In genomic region chr19:10061717-10062310, GRCh38 we compare ENCODE assay signal across 23 cellular contexts. TPM values are rescaled to one million over a fixed set of nuclear protein-coding genes. Genes with fewer than 3 reads are reported as not detected.
DNase-seq lines count a peak whose midpoint lies in the region; TF ChIP-seq lines count a peak whose summit lies in the region.
"Had no signal": no experiment of that assay in that cellular context is flagged by ENCODE, and none has a peak within 500 bp of the region (broad histone marks: within the 10 kb centered on the region; RNA-seq: fewer than 3 reads in every experiment).

No MANE protein-coding gene starts in this region.

- no peak overlapping the region for H2BK15ac ChIP-seq in neuronal stem cell (ENCODE audit: low read length)

- H3K23ac ChIP-seq in neuronal stem cell (ENCODE audit: low read depth, low read length, poor library complexity), result no peak overlapping the region

- no peak overlapping the region for H3K9ac ChIP-seq in neuronal stem cell (ENCODE audit: low read depth, low read length, poor library complexity)
- H3K9ac ChIP-seq: KMS-11 had no signal

- no peak overlapping the region for H2BK120ac ChIP-seq in neuronal stem cell (ENCODE audit: low read depth, low read length)

- H4K8ac ChIP-seq in neuronal stem cell (ENCODE audit: low read depth, low read length), result no peak overlapping the region

- intact Hi-C loops in breast epithelium (cut with DNase I; ENCODE audit: low total_unique reads) (no loop called here), transverse colon (cut with DNase I; ENCODE audit: low total_unique reads) (no loop called here)

- H3K4me2 ChIP-seq in neuronal stem cell (ENCODE audit: insufficient read depth, low read length, poor library complexity, severe bottlenecking), result no peak overlapping the region
- H3K4me2 ChIP-seq: KMS-11 had no signal

- no peak overlapping the region for H2AFZ ChIP-seq in neuronal stem cell (ENCODE audit: low read length)

- no peak overlapping the region for H4K91ac ChIP-seq in neuronal stem cell (ENCODE audit: low read depth, low read length, poor library complexity)

- in situ Hi-C loops in T47D (cut with HindIII; ENCODE audit: low pct_unique_long_range_greater_than_20kb, low sequenced_read_pairs) (no loop called here), transverse colon (cut with MboI; ENCODE audit: low pct_ligation_motif_present in 1 of 4, low pct_unique_long_range_greater_than_20kb in 1 of 4, low sequenced_read_pairs in 3 of 4) (no loop called here)

- H3K9me3 ChIP-seq in breast epithelium (no peaks in the 10 kb centered on the region), neuronal stem cell (replicated peaks in 1 of 2; ENCODE audit: control insufficient read depth in 2 of 2, insufficient read depth in 1 of 2, low read depth in 1 of 2, low read length in 2 of 2) (no peaks in the 10 kb centered on the region), transverse colon (no peaks in the 10 kb centered on the region)
- H3K9me3 ChIP-seq: stomach, uterus had no signal

- WGBS in neuronal stem cell (ENCODE audit: extremely low coverage in 2 of 2, insufficient read length in 2 of 2, insufficient replicate concordance in 1 of 2), 2 donors, result no CpG with 5 or more reads among the region's 21 CpGs
- 36 to 75% methylated on average over 2 to 19 of the region's 21 CpGs for WGBS in transverse colon (ENCODE audit: low coverage in 1 of 2), 2 donors

- TF ChIP-seq CTCF in breast epithelium (IDR thresholded peaks at IDR 0.05) (no peak), transverse colon (IDR thresholded peaks at IDR 0.05) (no peak)

- no peak overlapping the region for H3K4ac ChIP-seq in neuronal stem cell (ENCODE audit: low read length)

- H3K14ac ChIP-seq in neuronal stem cell (ENCODE audit: low read length), result no peak overlapping the region

- DNase-seq in T47D (ENCODE audit: low read depth in 1 of 2, low spot score in 1 of 2) (peak; percentile 9 to 60), breast epithelium (ENCODE audit: low spot score in 2 of 2) (no peak), dermis blood vessel endothelial cell (peak; percentile 13), neuronal stem cell (ENCODE audit: low spot score) (no peak), kidney glomerular epithelial cell (lab: John Stamatoyannopoulos, UW) (no peak), activated gamma-delta T cell treated with Interleukin-2 at 50 U/mL for 16 hours (no peak), transverse colon (no peak)
- DNase-seq: caudate nucleus; DMS79 treated with DMSO at 0.1 percent for 48 hours; effector CD8-positive, alpha-beta T cell; hypothalamus; left cardiac atrium; NCI-H1105; NCI-H748 treated with DMSO at 0.1 percent for 48 hours; occipital lobe; stimulated activated CD4-positive, alpha-beta T cell treated with anti-CD3 and anti-CD28 coated beads, Interleukin-1b, Interleukin-23, amount 100 ng/mL, for 48 hours; stomach; SW 1271; uterus had no signal

- H2BK5ac ChIP-seq in neuronal stem cell (ENCODE audit: low read length), result peak overlapping the region; percentile 75

- H3K4me1 ChIP-seq in breast epithelium, result no peaks in the 10 kb centered on the region
- no peaks in the 10 kb centered on the region for H3K4me1 ChIP-seq in neuronal stem cell (ENCODE audit: control insufficient read depth in 2 of 2, insufficient read depth in 1 of 2, low read depth in 1 of 2, low read length in 2 of 2)
- no peaks in the 10 kb centered on the region for H3K4me1 ChIP-seq in transverse colon
- H3K4me1 ChIP-seq: stomach, uterus had no signal

- no peak overlapping the region for H3K18ac ChIP-seq in neuronal stem cell (ENCODE audit: low read length)

- no peak overlapping the region for H2AK5ac ChIP-seq in neuronal stem cell (ENCODE audit: low read depth, low read length)

- no peak overlapping the region for H2BK12ac ChIP-seq in neuronal stem cell (ENCODE audit: low read length)

- no peak for TF ChIP-seq POLR2A in breast epithelium (IDR thresholded peaks at IDR 0.05)
- no peak for TF ChIP-seq POLR2A in transverse colon (IDR thresholded peaks at IDR 0.05)

- H3K4me3 ChIP-seq in breast epithelium (no peak overlapping the region), neuronal stem cell (ENCODE audit: low read length in 2 of 2) (no peak overlapping the region), transverse colon (no peak overlapping the region)
- H3K4me3 ChIP-seq: stomach, uterus had no signal

- no peaks in the 10 kb centered on the region for H3K79me1 ChIP-seq in neuronal stem cell (ENCODE audit: low read depth, low read length)

- H3K27ac ChIP-seq in breast epithelium (no peak overlapping the region), neuronal stem cell (replicated peaks; ENCODE audit: low read length) (no peak overlapping the region), transverse colon (no peak overlapping the region)
- H3K27ac ChIP-seq: KMS-11, stomach, uterus, VCaP had no signal

- H3K36me3 ChIP-seq in breast epithelium (no peaks in the 10 kb centered on the region), neuronal stem cell (replicated peaks in 1 of 2; ENCODE audit: control insufficient read depth in 2 of 2, insufficient read depth in 2 of 2, low read length in 2 of 2) (no peaks in the 10 kb centered on the region), transverse colon (no peaks in the 10 kb centered on the region)
- H3K36me3 ChIP-seq: stomach, uterus had no signal

- peaks cover 0 to 19% of the 10 kb centered on the region in 2 donors for H3K27me3 ChIP-seq in breast epithelium
- no peaks in the 10 kb centered on the region for H3K27me3 ChIP-seq in neuronal stem cell (ENCODE audit: control insufficient read depth in 3 of 3, insufficient read depth in 3 of 3, low read depth in 1 of 3, low read length in 3 of 3)
- H3K27me3 ChIP-seq in transverse colon, result peaks cover 18% of the 10 kb centered on the region
- H3K27me3 ChIP-seq: uterus had no signal

- no peak for TF ChIP-seq EP300 in transverse colon (IDR thresholded peaks at IDR 0.05; ENCODE audit: low read depth)

TF ChIP-seq in PFSK-1, 5 proteins besides CTCF, POLR2A, EP300 and RAD21:
- TF ChIP-seq FOXP2 (optimal IDR thresholded peaks at IDR 0.05; ENCODE audit: borderline replicate concordance, extremely low read depth, extremely low read length, insufficient read depth), result no peak
- peak; percentile 41; the same call in 1 of the 2 replicates for TF ChIP-seq SIN3A (IDR thresholded peaks at IDR 0.05; ENCODE audit: borderline replicate concordance, insufficient read depth, low read length)
- TF ChIP-seq TAF1 (IDR thresholded peaks at IDR 0.05; ENCODE audit: borderline replicate concordance, insufficient read depth, low read length), result no peak
- no peak for TF ChIP-seq POLR2AphosphoS5 (IDR thresholded peaks at IDR 0.05; ENCODE audit: low read depth, low read length)
- TF ChIP-seq, protein P1, sequence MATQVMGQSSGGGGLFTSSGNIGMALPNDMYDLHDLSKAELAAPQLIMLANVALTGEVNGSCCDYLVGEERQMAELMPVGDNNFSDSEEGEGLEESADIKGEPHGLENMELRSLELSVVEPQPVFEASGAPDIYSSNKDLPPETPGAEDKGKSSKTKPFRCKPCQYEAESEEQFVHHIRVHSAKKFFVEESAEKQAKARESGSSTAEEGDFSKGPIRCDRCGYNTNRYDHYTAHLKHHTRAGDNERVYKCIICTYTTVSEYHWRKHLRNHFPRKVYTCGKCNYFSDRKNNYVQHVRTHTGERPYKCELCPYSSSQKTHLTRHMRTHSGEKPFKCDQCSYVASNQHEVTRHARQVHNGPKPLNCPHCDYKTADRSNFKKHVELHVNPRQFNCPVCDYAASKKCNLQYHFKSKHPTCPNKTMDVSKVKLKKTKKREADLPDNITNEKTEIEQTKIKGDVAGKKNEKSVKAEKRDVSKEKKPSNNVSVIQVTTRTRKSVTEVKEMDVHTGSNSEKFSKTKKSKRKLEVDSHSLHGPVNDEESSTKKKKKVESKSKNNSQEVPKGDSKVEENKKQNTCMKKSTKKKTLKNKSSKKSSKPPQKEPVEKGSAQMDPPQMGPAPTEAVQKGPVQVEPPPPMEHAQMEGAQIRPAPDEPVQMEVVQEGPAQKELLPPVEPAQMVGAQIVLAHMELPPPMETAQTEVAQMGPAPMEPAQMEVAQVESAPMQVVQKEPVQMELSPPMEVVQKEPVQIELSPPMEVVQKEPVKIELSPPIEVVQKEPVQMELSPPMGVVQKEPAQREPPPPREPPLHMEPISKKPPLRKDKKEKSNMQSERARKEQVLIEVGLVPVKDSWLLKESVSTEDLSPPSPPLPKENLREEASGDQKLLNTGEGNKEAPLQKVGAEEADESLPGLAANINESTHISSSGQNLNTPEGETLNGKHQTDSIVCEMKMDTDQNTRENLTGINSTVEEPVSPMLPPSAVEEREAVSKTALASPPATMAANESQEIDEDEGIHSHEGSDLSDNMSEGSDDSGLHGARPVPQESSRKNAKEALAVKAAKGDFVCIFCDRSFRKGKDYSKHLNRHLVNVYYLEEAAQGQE (IDR thresholded peaks at IDR 0.05; ENCODE audit: insufficient read depth in 1 of 2, low read depth in 2 of 2, low read length in 2 of 2), result peak; percentile 88 to 97
TF ChIP-seq in PFSK-1: peak in this region for 2.

RNA-seq across cellular contexts. Expression of gene SHFL, which starts 24.3 kb away (rescaled TPM):
- total RNA-seq in breast epithelium (10 to 100 TPM; 26.4 to 47.6 (median 34.1) TPM), dermis blood vessel endothelial cell (29.4 and 31.6 TPM in 2 replicates), transverse colon (10 to 100 TPM; 24.5 to 56.1 (median 39.0) TPM)
- polyA plus RNA-seq in PFSK-1 (2012; ENCODE audit: insufficient read length, low read depth), result 19.5 TPM
- 0.77 TPM for polyA plus RNA-seq in neuronal stem cell (2013, experiment 1 of 2)
- polyA plus RNA-seq in neuronal stem cell (2013, experiment 2 of 2), result 0.71 TPM

RNA-seq across cellular contexts. Expression of gene ANGPTL6, which starts 40.7 kb away (rescaled TPM):
- total RNA-seq in breast epithelium, result under 1 TPM in 2 of 3 donors, not detected in 1; 0.29 to 0.33 TPM
- 0.43 TPM for polyA plus RNA-seq in PFSK-1 (2012; ENCODE audit: insufficient read length, low read depth)
- 0.28 and 0.68 TPM in 2 replicates for total RNA-seq in dermis blood vessel endothelial cell
- not detected for polyA plus RNA-seq in neuronal stem cell (2013, experiment 1 of 2)
- polyA plus RNA-seq in neuronal stem cell (2013, experiment 2 of 2), result not detected
- 1 to 10 TPM in 1 of 4 donors, under 1 TPM in 2, not detected in 1; 0.32 to 4.5 (median 0.55) TPM for total RNA-seq in transverse colon
- total RNA-seq: sciatic nerve had no signal

RNA-seq across cellular contexts. Expression of gene PPAN, which starts 44.3 kb away (rescaled TPM):
- 10 to 100 TPM; 17.1 to 44.2 (median 35.3) TPM for total RNA-seq in breast epithelium
- 185 TPM for polyA plus RNA-seq in PFSK-1 (2012; ENCODE audit: insufficient read length, low read depth)
- 23.4 and 25.4 TPM in 2 replicates for total RNA-seq in dermis blood vessel endothelial cell
- polyA plus RNA-seq in neuronal stem cell (2013, experiment 1 of 2), result 16.9 TPM
- 18.4 TPM for polyA plus RNA-seq in neuronal stem cell (2013, experiment 2 of 2)
- 10 to 100 TPM; 10.1 to 31.8 (median 21.5) TPM for total RNA-seq in transverse colon

RNA-seq across cellular contexts. Expression of gene RDH8, which starts 48.5 kb away (rescaled TPM):
- not detected for total RNA-seq in breast epithelium
- polyA plus RNA-seq in PFSK-1 (2012; ENCODE audit: insufficient read length, low read depth), result not detected
- not detected in 2 replicates for total RNA-seq in dermis blood vessel endothelial cell
- not detected for polyA plus RNA-seq in neuronal stem cell (2013, experiment 1 of 2)
- polyA plus RNA-seq in neuronal stem cell (2013, experiment 2 of 2), result not detected
- total RNA-seq in transverse colon, result not detected
- total RNA-seq: left cardiac atrium, occipital lobe, sciatic nerve, stomach, uterus had no signal
- polyA plus RNA-seq: stomach had no signal

RNA-seq across cellular contexts. Expression of gene P2RY11, which starts 49.7 kb away (rescaled TPM):
- total RNA-seq in breast epithelium (1 to 10 TPM; 4.0 to 7.2 (median 4.3) TPM), dermis blood vessel endothelial cell (2.6 and 4.6 TPM in 2 replicates), transverse colon (10 to 100 TPM in 1 of 4 donors, 1 to 10 TPM in 2, under 1 TPM in 1; 0.80 to 13.8 (median 6.9) TPM)
- polyA plus RNA-seq in PFSK-1 (2012; ENCODE audit: insufficient read length, low read depth), result 41.3 TPM
- polyA plus RNA-seq in neuronal stem cell (2013, experiment 1 of 2), result 4.2 TPM
- 3.9 TPM for polyA plus RNA-seq in neuronal stem cell (2013, experiment 2 of 2)

Comparison
In these comparisons a context has a peak if more than half of its experiments do, and no peak if none do; other contexts are left out.
1. DNase-seq: peak in T47D (2 of 2) and dermis blood vessel endothelial cell (single experiment); none in breast epithelium (0 of 2), neuronal stem cell (single experiment), kidney glomerular epithelial cell (single experiment), activated gamma-delta T cell treated with Interleukin-2 at 50 U/mL for 16 hours (single experiment) and transverse colon (single experiment).